ENCODE assay signal across 21 cellular contexts in the genomic region with DNA sequence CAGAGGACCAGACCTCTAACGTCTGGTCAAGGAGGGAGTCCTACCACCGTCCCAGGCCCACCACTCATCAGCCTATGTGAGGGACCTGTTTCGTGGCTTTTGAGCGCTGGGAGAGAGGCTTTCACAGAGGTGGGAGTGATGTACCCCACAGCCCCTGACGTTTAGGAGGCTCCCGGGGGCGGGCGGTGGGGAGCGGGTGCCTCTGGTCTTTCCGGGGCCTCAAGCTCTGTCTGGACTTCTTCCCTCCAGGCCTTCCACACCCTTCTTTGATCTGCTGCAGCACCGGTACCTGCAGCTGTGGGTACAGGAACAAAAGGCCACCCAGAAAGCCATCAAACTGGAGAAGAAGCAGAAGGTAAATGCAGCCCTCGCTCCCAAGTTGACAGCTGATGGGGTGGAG. TPM values are rescaled to one million over a fixed set of nuclear protein-coding genes. Genes with fewer than 3 reads are reported as not detected.
DNase-seq lines count a peak whose midpoint lies in the region; TF ChIP-seq lines count a peak whose summit lies in the region.
"Had no signal": no experiment of that assay in that cellular context is flagged by ENCODE, and none has a peak within 500 bp of the region (broad histone marks: within the 10 kb centered on the region; RNA-seq: fewer than 3 reads in every experiment).

No MANE protein-coding gene starts in this region.

- no peak overlapping the region for H3K9ac ChIP-seq in mesenchymal stem cell (ENCODE audit: low read length)
- H3K9ac ChIP-seq: BLaER1 had no signal

- intact Hi-C loops in posterior vena cava (cut with DNase I) = no loop called here

- WGBS in mesenchymal stem cell = 88% methylated on average over 12 of the region's 12 CpGs

- peaks cover 12% of the 10 kb centered on the region for H3K4me1 ChIP-seq in mesenchymal stem cell (ENCODE audit: control insufficient read depth, insufficient read depth, low read depth, low read length)

- H3K36me3 Mint-ChIP-seq in chondrocyte (ENCODE audit: low read depth) = peaks cover 2% of the 10 kb centered on the region
- H3K36me3 Mint-ChIP-seq: CD14-positive monocyte; CD4-positive, alpha-beta memory T cell had no signal

- DNase-seq in chondrocyte (ENCODE audit: low spot score) = peak; percentile 41
- DNase-seq in mesenchymal stem cell = no peak
- DNase-seq in posterior vena cava (ENCODE audit: low spot score) = peak; percentile 24
- DNase-seq in activated gamma-delta T cell treated with Interleukin-2 at 50 U/mL for 16 hours = no peak
- DNase-seq in NCI-H2196 (lab: John Stamatoyannopoulos, UW; ENCODE audit: unreplicated experiment) = no peak
- DNase-seq in NCI-H82 treated with DMSO at 0.1 percent for 48 hours (lab: John Stamatoyannopoulos, UW; ENCODE audit: unreplicated experiment) = no peak
- no peak for DNase-seq in NCI-H2081 (lab: John Stamatoyannopoulos, UW)
- DNase-seq: 8988T; BE2C; C1 segment of cervical spinal cord; CD4-positive, alpha-beta memory T cell; CD4-positive, CD25-positive, alpha-beta regulatory T cell; CD8-positive, alpha-beta memory T cell; COR-L47; DMS79 treated with DMSO at 0.1 percent for 48 hours; GDM1 had no signal

- no peak overlapping the region for H3K4ac ChIP-seq in mesenchymal stem cell (ENCODE audit: low read depth in 1 of 2, low read length in 2 of 2)

- no peaks in the 10 kb centered on the region for H3K79me1 ChIP-seq in mesenchymal stem cell (replicated peaks; ENCODE audit: low read length, poor library complexity, severe bottlenecking)

- H2BK12ac ChIP-seq in mesenchymal stem cell (ENCODE audit: low read length in 2 of 2) = no peak overlapping the region

- no peak for TF ChIP-seq CTCF in chondrocyte (IDR thresholded peaks at IDR 0.05)

- no peak overlapping the region for H3K4me2 ChIP-seq in mesenchymal stem cell (ENCODE audit: low read length, poor library complexity, severe bottlenecking)
- H3K4me2 ChIP-seq: BLaER1 had no signal

- H3K27ac ChIP-seq in mesenchymal stem cell (ENCODE audit: low read length, poor library complexity, severe bottlenecking) = peak overlapping the region; percentile 56
- H3K27ac ChIP-seq: BLaER1 had no signal

- H3K27me3 Mint-ChIP-seq in chondrocyte (ENCODE audit: low read depth) = peaks cover 2% of the 10 kb centered on the region

- no peak overlapping the region for H3K27ac Mint-ChIP-seq in chondrocyte (ENCODE audit: unreplicated experiment)
- H3K27ac Mint-ChIP-seq: CD14-positive monocyte; CD4-positive, alpha-beta memory T cell; CD4-positive, CD25-positive, alpha-beta regulatory T cell; CD8-positive, alpha-beta memory T cell had no signal

- H2BK5ac ChIP-seq in mesenchymal stem cell (ENCODE audit: low read depth, low read length, poor library complexity, severe bottlenecking) = no peak overlapping the region

- no peak overlapping the region for H3K14ac ChIP-seq in mesenchymal stem cell (ENCODE audit: low read length in 2 of 2)

- H2BK15ac ChIP-seq in mesenchymal stem cell (ENCODE audit: low read depth, poor library complexity, severe bottlenecking) = no peak overlapping the region

- H3K9me3 ChIP-seq in mesenchymal stem cell (ENCODE audit: control insufficient read depth, low read length) = peaks cover 11% of the 10 kb centered on the region
- H3K9me3 ChIP-seq: BE2C had no signal

- no peak overlapping the region for H3K4me3 ChIP-seq in mesenchymal stem cell (ENCODE audit: insufficient read depth in 1 of 2, low read depth in 1 of 2, low read length in 2 of 2)
- H3K4me3 ChIP-seq: BLaER1, GM12878 had no signal

- no peak overlapping the region for H3K23ac ChIP-seq in mesenchymal stem cell (ENCODE audit: low read length in 2 of 2)

- H3K4me1 Mint-ChIP-seq in chondrocyte (ENCODE audit: low read depth) = no peaks in the 10 kb centered on the region
- H3K4me1 Mint-ChIP-seq: CD14-positive monocyte; CD8-positive, alpha-beta memory T cell had no signal

- no peak overlapping the region for H4K8ac ChIP-seq in mesenchymal stem cell (ENCODE audit: low read length)

- H3K9me3 Mint-ChIP-seq in chondrocyte (ENCODE audit: low read depth) = peaks cover 11% of the 10 kb centered on the region

- H4K91ac ChIP-seq in mesenchymal stem cell (ENCODE audit: low read length) = no peak overlapping the region

- H2AK5ac ChIP-seq in mesenchymal stem cell (ENCODE audit: low read length, severe bottlenecking) = peak overlapping the region; percentile 60

- peaks cover 0 to 36% of the 10 kb centered on the region in 2 experiments for H3K27me3 ChIP-seq in mesenchymal stem cell (ENCODE audit: control insufficient read depth in 1 of 2, insufficient read depth in 1 of 2, low read length in 2 of 2)
- H3K27me3 ChIP-seq: BE2C, BLaER1 had no signal

- H2AFZ ChIP-seq in mesenchymal stem cell (ENCODE audit: low read depth, low read length) = no peak overlapping the region

- H3K4me3 Mint-ChIP-seq in chondrocyte (ENCODE audit: unreplicated experiment) = no peak overlapping the region
- H3K4me3 Mint-ChIP-seq: CD14-positive monocyte; CD4-positive, alpha-beta memory T cell; CD4-positive, CD25-positive, alpha-beta regulatory T cell; CD8-positive, alpha-beta memory T cell had no signal

- H3K18ac ChIP-seq in mesenchymal stem cell (ENCODE audit: low read depth in 1 of 2, low read length in 2 of 2) = no peak overlapping the region

- H2BK120ac ChIP-seq in mesenchymal stem cell (ENCODE audit: low read depth, low read length) = no peak overlapping the region

- H3K36me3 ChIP-seq in mesenchymal stem cell (ENCODE audit: control insufficient read depth in 1 of 2, insufficient read depth in 2 of 2, low read depth in 1 of 2, low read length in 2 of 2) = no peaks in the 10 kb centered on the region
- H3K36me3 ChIP-seq: BE2C, BLaER1 had no signal

RNA-seq across cellular contexts. Expression of a gene that starts 45.1 kb away (rescaled TPM):
- total RNA-seq in chondrocyte (not detected in 3 replicates), posterior vena cava (not detected)
- not detected for polyA plus RNA-seq in mesenchymal stem cell (2013, experiment 1 of 2)
- polyA plus RNA-seq in mesenchymal stem cell (2013, experiment 2 of 2) = not detected
- total RNA-seq: A673; CD4-positive, alpha-beta memory T cell; CD4-positive, CD25-positive, alpha-beta regulatory T cell; CD8-positive, alpha-beta memory T cell; GM12878 had no signal
- polyA plus RNA-seq: AG04450; CD14-positive monocyte; CD4-positive, alpha-beta memory T cell; CD4-positive, CD25-positive, alpha-beta regulatory T cell; CD8-positive, alpha-beta memory T cell; GM12878 had no signal

Comparison
In these comparisons a context has a peak if more than half of its experiments do, and no peak if none do; other contexts are left out.
1. DNase-seq: peak in chondrocyte (single experiment) and posterior vena cava (single experiment); none in mesenchymal stem cell (single experiment), activated gamma-delta T cell treated with Interleukin-2 at 50 U/mL for 16 hours (single experiment), NCI-H2196 (single experiment), NCI-H82 treated with DMSO at 0.1 percent for 48 hours (single experiment) and NCI-H2081 (0 of 2).